In genomic region chr5:39691993-39692392, GRCh38 we compare ENCODE assay signal across 12 cellular contexts.
A peak's percentile ranks its signal among the peaks of the same experiment; 100 is the strongest.
DNase-seq lines count a peak whose midpoint lies in the region; ATAC-seq and TF ChIP-seq lines count a peak whose summit lies in the region.
"Had no signal": no experiment of that assay in that cellular context is flagged by ENCODE, and none has a peak within 500 bp of the region (broad histone marks: within the 10 kb centered on the region; RNA-seq: fewer than 3 reads in every experiment).

No MANE protein-coding gene starts in this region.

- H3K9me3 ChIP-seq in RWPE2 (ENCODE audit: severe bottlenecking) = no peaks in the 10 kb centered on the region

- H3K4me3 ChIP-seq in RWPE2 (ENCODE audit: severe bottlenecking) (no peak overlapping the region), epithelial cell of proximal tubule (ENCODE audit: low read depth, low read length) (no peak overlapping the region)
- H3K4me3 ChIP-seq: smooth muscle cell had no signal

- no peaks in the 10 kb centered on the region for H3K4me1 ChIP-seq in RWPE2 (ENCODE audit: insufficient read depth, poor library complexity, severe bottlenecking)

- H3K36me3 ChIP-seq in RWPE2 (ENCODE audit: low read depth) = no peaks in the 10 kb centered on the region

- TF ChIP-seq CTCF in RWPE2 (IDR thresholded peaks at IDR 0.05; ENCODE audit: poor library complexity, severe bottlenecking) = peak; percentile 63
- TF ChIP-seq CTCF in epithelial cell of proximal tubule (conservative IDR thresholded peaks at IDR 0.05; ENCODE audit: low read depth, low read length) = peak; percentile 45

- ATAC-seq in RWPE2 (ENCODE audit: low read depth) (peak; percentile 71), GM21447 (IDR thresholded peaks at IDR 0.05; ENCODE audit: unreplicated experiment) (no peak)

- DNase-seq in NCI-H748 (lab: John Stamatoyannopoulos, UW; ENCODE audit: unreplicated experiment) = peak; percentile 27
- DNase-seq in NCI-H748 treated with DMSO at 0.1 percent for 48 hours (lab: John Stamatoyannopoulos, UW) = no peak
- DNase-seq in RWPE2 (ENCODE audit: low spot score) = no peak
- no peak for DNase-seq in epithelial cell of proximal tubule (ENCODE audit: low read depth)
- peak; percentile 18 for DNase-seq in renal cortical epithelial cell (ENCODE audit: low read depth)
- no peak for DNase-seq in NCI-H2081 treated with DMSO at 0.1 percent for 48 hours (lab: John Stamatoyannopoulos, UW)
- DNase-seq in DMS 273 (lab: John Stamatoyannopoulos, UW; ENCODE audit: unreplicated experiment) = no peak
- DNase-seq: activated naive CD4-positive, alpha-beta T cell treated with anti-CD3 and anti-CD28 coated beads, Interleukin-2, amount 10 ng/mL, durations not matched to agents 7 days and 5 days; NCI-H524 treated with DMSO at 0.1 percent for 48 hours; Right ventricle myocardium superior had no signal

- H3K27me3 ChIP-seq in RWPE2 (ENCODE audit: insufficient read depth, poor library complexity, severe bottlenecking) = no peaks in the 10 kb centered on the region

- H3K27ac ChIP-seq in RWPE2 (ENCODE audit: poor library complexity, severe bottlenecking) = no peak overlapping the region

Comparison
In these comparisons a context has a peak if more than half of its experiments do, and no peak if none do; other contexts are left out.
1. DNase-seq: peak in NCI-H748 (single experiment) and renal cortical epithelial cell (single experiment); none in NCI-H748 treated with DMSO at 0.1 percent for 48 hours (single experiment), RWPE2 (single experiment), epithelial cell of proximal tubule (single experiment), NCI-H2081 treated with DMSO at 0.1 percent for 48 hours (single experiment) and DMS 273 (single experiment).